ENCODE assay signal across 8 cellular contexts in the genomic region with DNA sequence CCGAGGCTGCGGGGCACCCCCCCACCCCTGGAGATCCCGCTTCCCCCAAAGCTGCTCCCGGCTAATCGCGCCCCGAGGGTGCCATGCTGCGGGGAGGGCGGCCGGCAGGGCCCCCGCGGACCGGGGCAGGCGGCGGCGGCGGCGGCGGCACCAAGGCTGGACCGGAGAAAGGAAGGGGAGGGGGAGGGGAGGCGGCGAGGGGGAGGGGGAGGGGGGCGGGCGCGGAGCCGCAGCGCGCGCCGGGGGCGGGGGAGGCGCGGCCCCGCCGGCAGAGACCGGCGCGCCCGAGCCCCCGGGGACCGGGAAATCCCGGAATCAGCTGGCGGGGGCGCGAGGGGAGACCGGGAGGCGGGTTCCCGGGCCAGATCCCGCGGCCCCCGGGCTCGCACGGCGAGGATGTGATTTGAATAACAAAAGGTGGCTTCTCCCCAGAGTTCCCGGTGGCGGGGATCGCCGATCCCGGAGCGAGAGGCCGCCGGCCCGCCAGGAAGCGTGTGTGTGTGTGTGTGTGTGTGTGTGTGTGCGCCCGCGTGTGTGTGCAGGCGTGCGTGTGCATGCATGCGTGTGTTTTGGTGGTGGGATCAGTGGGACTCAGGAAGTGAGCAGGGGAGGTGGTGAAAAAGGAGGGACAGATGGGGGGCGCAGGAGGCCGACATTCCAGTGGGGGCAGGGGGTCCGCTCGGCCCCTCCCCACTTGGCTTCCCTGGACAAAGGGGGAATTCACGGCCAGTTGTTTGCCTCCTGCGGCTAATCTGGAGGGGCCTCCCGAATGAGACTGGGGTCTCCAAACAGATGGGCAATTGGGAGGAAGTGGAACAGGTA.
A peak's percentile ranks its signal among the peaks of the same experiment; 100 is the strongest.
DNase-seq lines count a peak whose midpoint lies in the region; ATAC-seq and TF ChIP-seq lines count a peak whose summit lies in the region.

No MANE protein-coding gene starts in this region.

- H3K23me2 ChIP-seq in H9 (ENCODE audit: insufficient read length, low read depth, low read length, poor library complexity, severe bottlenecking), result peaks cover 19% of the 10 kb centered on the region

- peak; percentile 49 for DNase-seq in AG10803 (ENCODE audit: low read depth)
- DNase-seq in H9, result peak; percentile 78
- peak; percentile 58 to 62 for DNase-seq in SJSA1 (ENCODE audit: low read depth in 1 of 2, low spot score in 2 of 2)
- DNase-seq in anterior cingulate cortex (lab: John Stamatoyannopoulos, UW), result peak in 46 of 58 donors; percentile 8 to 83 (median 60)
- peak; percentile 52 for DNase-seq in iPS DF 19.7 (ENCODE audit: low read depth, low spot score)

- H4K8ac ChIP-seq in H9 (replicated peaks; ENCODE audit: insufficient read length, low read depth, low read length), result no peak overlapping the region

- H3K27me3 Mint-ChIP-seq in H9 (ENCODE audit: low read depth), result no peaks in the 10 kb centered on the region; the same call in 1 of the 2 replicates

- H3K4me1 Mint-ChIP-seq in H9, result peaks cover 35 to 43% of the 10 kb centered on the region in 2 experiments

- H3K9ac ChIP-seq in H9 (ENCODE audit: extremely low read depth, insufficient read length, low read length) (peak overlapping the region; percentile 88), rectal smooth muscle tissue (ENCODE audit: low read length) (no peak overlapping the region)

- H3K27ac ChIP-seq in H9 (ENCODE audit: insufficient read length, low read depth, low read length) (peak overlapping the region; percentile 83), SJSA1 (peak overlapping the region; percentile 30; the same call in 1 of the 2 replicates), rectal smooth muscle tissue (ENCODE audit: low read depth, low read length) (no peak overlapping the region)

- no peak overlapping the region for H2BK20ac ChIP-seq in H9 (ENCODE audit: low read depth, low read length, poor library complexity, severe bottlenecking)

- H2BK5ac ChIP-seq in H9 (ENCODE audit: insufficient read length, low read length), result peak overlapping the region; percentile 56

- TF ChIP-seq CTCF in AG10803 (conservative IDR thresholded peaks at IDR 0.05; ENCODE audit: low read length), result no peak
- no peak for TF ChIP-seq CTCF in H9 (conservative IDR thresholded peaks at IDR 0.05)

- peak overlapping the region; percentile 99 to 100 (median 100) for H3K27ac Mint-ChIP-seq in H9

- H3K4me3 ChIP-seq in AG10803 (ENCODE audit: low read length), result peak overlapping the region; percentile 64
- peak overlapping the region; percentile 61 for H3K4me3 ChIP-seq in SJSA1
- peak overlapping the region; percentile 75 for H3K4me3 ChIP-seq in rectal smooth muscle tissue (ENCODE audit: low read length)

- H3K14ac ChIP-seq in H9 (ENCODE audit: insufficient read depth, low read length), result peak overlapping the region; percentile 83

- H4K91ac ChIP-seq in H9 (ENCODE audit: insufficient read length, low read depth, low read length), result peak overlapping the region; percentile 6

- H3K4me1 ChIP-seq in H9 (ENCODE audit: insufficient read depth, low read length), result peaks cover 5% of the 10 kb centered on the region; the same call in 1 of the 2 replicates
- peaks cover 14% of the 10 kb centered on the region for H3K4me1 ChIP-seq in SJSA1 (replicated peaks)
- H3K4me1 ChIP-seq in rectal smooth muscle tissue (ENCODE audit: control insufficient read depth, insufficient read depth, low read length), result peaks cover 6% of the 10 kb centered on the region

- H3K23ac ChIP-seq in H9 (ENCODE audit: insufficient read length, low read depth, low read length), result no peak overlapping the region

- H2BK12ac ChIP-seq in H9 (ENCODE audit: insufficient read length, low read depth, low read length), result peak overlapping the region; percentile 74

- peak overlapping the region; percentile 41 for H4K5ac ChIP-seq in H9 (ENCODE audit: insufficient read length, low read depth, low read length)

- H3K79me2 ChIP-seq in H9 (ENCODE audit: insufficient read depth, low read length), result peaks cover 19% of the 10 kb centered on the region; the same call in 1 of the 2 replicates

- peaks cover 12 to 19% (median 13%) of the 10 kb centered on the region in 3 experiments; a peak in 6 of 7 replicates for H3K36me3 Mint-ChIP-seq in H9 (ENCODE audit: insufficient read depth in 1 of 3, low read depth in 3 of 3)

- H3K56ac ChIP-seq in H9 (ENCODE audit: insufficient read length, low read depth, low read length), result no peak overlapping the region

- H3T11ph ChIP-seq in H9 (ENCODE audit: low read length), result no peak overlapping the region

- ATAC-seq in HG03469 (IDR thresholded peaks at IDR 0.05; ENCODE audit: unreplicated experiment) (no peak), GM21723 (IDR thresholded peaks at IDR 0.05; ENCODE audit: unreplicated experiment) (no peak)

- H4K20me1 ChIP-seq in H9 (ENCODE audit: control insufficient read depth, insufficient read depth, insufficient read length), result no peaks in the 10 kb centered on the region

- no peak overlapping the region for H2AK5ac ChIP-seq in H9 (ENCODE audit: insufficient read length, low read length)

- H2BK15ac ChIP-seq in H9 (ENCODE audit: low read depth, low read length), result no peak overlapping the region

- H3K9me3 Mint-ChIP-seq in H9, result peaks cover 5 to 8% of the 10 kb centered on the region in 2 experiments; a peak in 3 of 5 replicates

- H3K27me3 ChIP-seq in H9 (ENCODE audit: insufficient read depth, low read length), result no peaks in the 10 kb centered on the region
- no peaks in the 10 kb centered on the region for H3K27me3 ChIP-seq in SJSA1 (replicated peaks)
- no peaks in the 10 kb centered on the region for H3K27me3 ChIP-seq in rectal smooth muscle tissue (ENCODE audit: control insufficient read depth, insufficient read depth, low read length)

- H3K36me3 ChIP-seq in SJSA1 (no peaks in the 10 kb centered on the region), rectal smooth muscle tissue (ENCODE audit: control insufficient read depth, insufficient read depth, low read length) (no peaks in the 10 kb centered on the region)

- H3K4ac ChIP-seq in H9 (ENCODE audit: low read depth, low read length), result peak overlapping the region; percentile 26; the same call in 1 of the 2 replicates

- H2AFZ ChIP-seq in H9 (ENCODE audit: low read length), result no peak overlapping the region

- H3K4me3 Mint-ChIP-seq in H9, result peak overlapping the region; percentile 93 to 98

- peaks cover 12% of the 10 kb centered on the region for H3K79me1 ChIP-seq in H9 (ENCODE audit: insufficient read depth, low read depth, low read length, poor library complexity, severe bottlenecking)

- H2BK120ac ChIP-seq in H9 (ENCODE audit: low read depth, low read length, poor library complexity, severe bottlenecking), result no peak overlapping the region

- no CpG with 5 or more reads among the region's 77 CpGs for WGBS in H9 (ENCODE audit: extremely low coverage, insufficient read length, low lambda C conversion rate)

- H3K9me3 ChIP-seq in H9 (ENCODE audit: control insufficient read depth, low read depth, low read length) (no peaks in the 10 kb centered on the region), SJSA1 (replicated peaks) (peaks cover 6% of the 10 kb centered on the region; the same call in 1 of the 2 replicates)

- H3K4me2 ChIP-seq in H9 (ENCODE audit: insufficient read depth, insufficient read length, low read length), result peak overlapping the region; percentile 86

- H3K18ac ChIP-seq in H9 (ENCODE audit: insufficient read length, low read depth, low read length), result peak overlapping the region; percentile 95
